In genomic region chrX:115591420-115591819, GRCh38 we compare ENCODE assay signal across 21 cellular contexts. TPM values are rescaled to one million over a fixed set of nuclear protein-coding genes. Genes with fewer than 3 reads are reported as not detected.
A peak's percentile ranks its signal among the peaks of the same experiment; 100 is the strongest.
DNase-seq lines count a peak whose midpoint lies in the region; ATAC-seq, FAIRE-seq and TF ChIP-seq lines count a peak whose summit lies in the region.
"Had no signal": no experiment of that assay in that cellular context is flagged by ENCODE, and none has a peak within 500 bp of the region (broad histone marks: within the 10 kb centered on the region; RNA-seq: fewer than 3 reads in every experiment).

No MANE protein-coding gene starts in this region.

- DNase-seq in astrocyte (ENCODE audit: low read depth), result no peak
- DNase-seq in foreskin keratinocyte, result no peak
- no peak for DNase-seq in suprapubic skin (ENCODE audit: low spot score in 2 of 2)
- DNase-seq in HCEC 1CT, result no peak
- no peak for DNase-seq in prostate gland (ENCODE audit: low spot score)
- no peak for DNase-seq in immature natural killer cell
- DNase-seq: activated CD8-positive, alpha-beta memory T cell treated with anti-CD3 and anti-CD28 coated beads for 24 hours; DMS 273 treated with DMSO at 0.1 percent for 48 hours; effector memory CD8-positive, alpha-beta T cell; left colon; NCI-H1417 treated with DMSO at 0.1 percent for 48 hours; NCI-H748 treated with DMSO at 0.1 percent for 48 hours; OCI-M1; stimulated activated CD4-positive, alpha-beta T cell treated with anti-CD3 and anti-CD28 coated beads, Interleukin-2, amount 100 ng/mL, for 24 hours; stomach had no signal

- H3K27ac Mint-ChIP-seq in astrocyte (ENCODE audit: unreplicated experiment) (peak overlapping the region; percentile 47), immature natural killer cell (no peak overlapping the region)
- H3K27ac Mint-ChIP-seq: activated naive CD8-positive, alpha-beta T cell; activated T-helper 1 cell treated with anti-CD3 and anti-CD28 coated beads, Interleukin-12 subunit alpha, Interleukin-12 subunit beta, Interleukin-2, Interleukin-4 antibody, amounts not matched to agents 30 ng/mL and 10 ng/mL and 1 ng/mL, durations not matched to agents 14 hours and 24 hours and 36 hours; effector memory CD8-positive, alpha-beta T cell had no signal

- peak overlapping the region; percentile 91 for H3K9ac ChIP-seq in astrocyte (ENCODE audit: low read length)

- peak; percentile 28 for ATAC-seq in GM18867 (IDR thresholded peaks at IDR 0.05; ENCODE audit: unreplicated experiment)
- ATAC-seq in foreskin keratinocyte, result peak; percentile 32
- ATAC-seq in GM19328 (IDR thresholded peaks at IDR 0.05; ENCODE audit: unreplicated experiment), result no peak
- ATAC-seq: effector memory CD8-positive, alpha-beta T cell; left colon; sciatic nerve had no signal

- TF ChIP-seq CTCF in astrocyte (IDR thresholded peaks at IDR 0.05; ENCODE audit: insufficient read depth, low read depth, low read length), result no peak
- TF ChIP-seq CTCF in foreskin keratinocyte (conservative IDR thresholded peaks at IDR 0.05), result no peak
- no peak for TF ChIP-seq CTCF in suprapubic skin (IDR thresholded peaks at IDR 0.05)
- no peak for TF ChIP-seq CTCF in prostate gland (IDR thresholded peaks at IDR 0.05)

- peaks cover 93% of the 10 kb centered on the region for H3K79me2 ChIP-seq in astrocyte (ENCODE audit: insufficient read depth, low read length)

- WGBS in suprapubic skin, result 51% methylated on average over 4 of the region's 4 CpGs
- 68% methylated on average over 4 of the region's 4 CpGs for WGBS in prostate gland

- H3K36me3 Mint-ChIP-seq in astrocyte (ENCODE audit: low read depth, unreplicated experiment), result no peaks in the 10 kb centered on the region
- H3K36me3 Mint-ChIP-seq in immature natural killer cell, result no peaks in the 10 kb centered on the region
- H3K36me3 Mint-ChIP-seq: activated naive CD8-positive, alpha-beta T cell had no signal

- no peak for TF ChIP-seq POLR2A in suprapubic skin (IDR thresholded peaks at IDR 0.05)
- no peak for TF ChIP-seq POLR2A in prostate gland (IDR thresholded peaks at IDR 0.05)

- peaks cover 22% of the 10 kb centered on the region for H3K4me1 ChIP-seq in astrocyte (ENCODE audit: insufficient read depth, low read length)
- H3K4me1 ChIP-seq in foreskin keratinocyte, result peaks cover 22% of the 10 kb centered on the region
- peaks cover 11% of the 10 kb centered on the region for H3K4me1 ChIP-seq in suprapubic skin
- H3K4me1 ChIP-seq in prostate gland (replicated peaks), result no peaks in the 10 kb centered on the region

- H3K9me3 Mint-ChIP-seq in astrocyte (ENCODE audit: unreplicated experiment) (no peaks in the 10 kb centered on the region), immature natural killer cell (peaks cover 0 to 4% (median 0%) of the 10 kb centered on the region in 6 donors)
- H3K9me3 Mint-ChIP-seq: activated T-helper 1 cell treated with anti-CD3 and anti-CD28 coated beads, Interleukin-12 subunit alpha, Interleukin-12 subunit beta, Interleukin-2, Interleukin-4 antibody, amounts not matched to agents 30 ng/mL and 10 ng/mL and 1 ng/mL, durations not matched to agents 14 hours and 24 hours and 36 hours; effector memory CD8-positive, alpha-beta T cell had no signal

- H3K4me3 Mint-ChIP-seq in astrocyte (ENCODE audit: unreplicated experiment) (no peak overlapping the region), immature natural killer cell (no peak overlapping the region)
- H3K4me3 Mint-ChIP-seq: activated naive CD8-positive, alpha-beta T cell; activated T-helper 1 cell treated with anti-CD3 and anti-CD28 coated beads, Interleukin-12 subunit alpha, Interleukin-12 subunit beta, Interleukin-2, Interleukin-4 antibody, amounts not matched to agents 30 ng/mL and 10 ng/mL and 1 ng/mL, durations not matched to agents 14 hours and 24 hours and 36 hours; effector memory CD8-positive, alpha-beta T cell had no signal

- peak overlapping the region; percentile 86 for H3K4me2 ChIP-seq in astrocyte (ENCODE audit: low read length)

- no peak overlapping the region for H2AFZ ChIP-seq in astrocyte (ENCODE audit: low read depth, low read length)

- no peaks in the 10 kb centered on the region for H4K20me1 ChIP-seq in astrocyte (ENCODE audit: insufficient read depth, low read length)

- H3K36me3 ChIP-seq in astrocyte (ENCODE audit: insufficient read depth, low read length) (peaks cover 5% of the 10 kb centered on the region), suprapubic skin (no peaks in the 10 kb centered on the region), prostate gland (no peaks in the 10 kb centered on the region)
- H3K36me3 ChIP-seq: stomach had no signal

- H3K27me3 Mint-ChIP-seq in astrocyte (ENCODE audit: low read depth, unreplicated experiment) (no peaks in the 10 kb centered on the region), immature natural killer cell (ENCODE audit: low read depth in 3 of 3) (peaks cover 0 to 15% (median 2%) of the 10 kb centered on the region in 3 donors)
- H3K27me3 Mint-ChIP-seq: activated naive CD8-positive, alpha-beta T cell; effector memory CD8-positive, alpha-beta T cell had no signal

- no peak for FAIRE-seq in astrocyte (lab: Jason Lieb, UNC)

- H3K4me3 ChIP-seq in astrocyte (ENCODE audit: insufficient read depth, low read depth, low read length), result no peak overlapping the region
- H3K4me3 ChIP-seq in suprapubic skin, result no peak overlapping the region
- H3K4me3 ChIP-seq in prostate gland, result no peak overlapping the region
- H3K4me3 ChIP-seq: SK-N-MC, stomach had no signal

- intact Hi-C loops in prostate gland (cut with DNase I), result no loop called here

- no peaks in the 10 kb centered on the region for H3K27me3 ChIP-seq in astrocyte (ENCODE audit: insufficient read depth, low read length)
- no peaks in the 10 kb centered on the region for H3K27me3 ChIP-seq in foreskin keratinocyte
- H3K27me3 ChIP-seq in suprapubic skin, result no peaks in the 10 kb centered on the region
- no peaks in the 10 kb centered on the region for H3K27me3 ChIP-seq in prostate gland (replicated peaks; ENCODE audit: insufficient read depth)

- TF ChIP-seq EP300 in suprapubic skin (IDR thresholded peaks at IDR 0.05), result no peak

- H3K9me3 ChIP-seq in astrocyte (ENCODE audit: insufficient read depth, low read depth, low read length) (no peaks in the 10 kb centered on the region), suprapubic skin (no peaks in the 10 kb centered on the region), prostate gland (no peaks in the 10 kb centered on the region)
- H3K9me3 ChIP-seq: stomach had no signal

- H3K27ac ChIP-seq in astrocyte (ENCODE audit: low read depth, low read length) (peak overlapping the region; percentile 60), foreskin keratinocyte (peak overlapping the region; percentile 95), suprapubic skin (peak overlapping the region; percentile 76), prostate gland (no peak overlapping the region)
- H3K27ac ChIP-seq: SK-N-MC had no signal

- peaks cover 27% of the 10 kb centered on the region for H3K4me1 Mint-ChIP-seq in astrocyte (ENCODE audit: low read depth, unreplicated experiment)
- no peaks in the 10 kb centered on the region for H3K4me1 Mint-ChIP-seq in immature natural killer cell

RNA-seq across cellular contexts. Expression of gene PLS3, which starts 30.4 kb away (rescaled TPM):
- 310 and 313 TPM in 2 replicates for total RNA-seq in astrocyte
- total RNA-seq in foreskin keratinocyte, result 292 and 305 TPM in 2 replicates
- 116 and 129 TPM in 2 replicates for polyA plus RNA-seq in foreskin keratinocyte
- 100 to 1,000 TPM in 3 of 4 donors, 10 to 100 TPM in 1; 74.7 to 145 (median 136) TPM for total RNA-seq in suprapubic skin
- total RNA-seq in prostate gland, result 10 to 100 TPM; 32.1 to 69.3 TPM
- polyA plus RNA-seq in immature natural killer cell, result 1 to 10 TPM in 2 of 3 donors, not detected in 1; 1.1 to 2.4 TPM

Comparison
In these comparisons a context has a peak if more than half of its experiments do, and no peak if none do; other contexts are left out.
1. H3K27ac ChIP-seq: peak in astrocyte (single experiment), foreskin keratinocyte (single experiment) and suprapubic skin (single experiment); none in prostate gland (0 of 2).